Comparison of ENCODE assay signal across 29 cellular contexts in the genomic region with DNA sequence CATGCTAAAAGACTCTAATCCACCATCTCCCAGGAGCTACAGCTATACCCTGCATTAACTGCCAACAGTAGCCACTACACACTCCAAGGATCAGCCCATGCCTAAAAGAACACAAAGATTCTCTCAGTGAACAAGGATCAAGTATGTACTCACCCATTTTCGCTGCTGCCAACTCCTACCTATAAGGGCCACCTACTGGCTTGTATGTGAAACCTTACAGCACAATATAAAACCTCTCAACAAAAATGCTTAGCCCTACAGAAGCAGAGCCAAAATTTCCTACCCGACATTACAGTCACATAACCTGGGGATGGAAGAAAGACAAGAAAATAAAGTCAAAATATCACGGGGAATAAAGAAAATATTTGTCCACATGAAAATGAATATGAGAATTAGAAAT.
A peak's percentile ranks its signal among the peaks of the same experiment; 100 is the strongest.
DNase-seq lines count a peak whose midpoint lies in the region; ATAC-seq and TF ChIP-seq lines count a peak whose summit lies in the region.
"Had no signal": no experiment of that assay in that cellular context is flagged by ENCODE, and none has a peak within 500 bp of the region (broad histone marks: within the 10 kb centered on the region; RNA-seq: fewer than 3 reads in every experiment).

No MANE protein-coding gene starts in this region.

- ATAC-seq in GM18870 (IDR thresholded peaks at IDR 0.05; ENCODE audit: unreplicated experiment), result no peak
- ATAC-seq: SK-N-SH treated with all-trans-retinoic acid at 6 μM for 48 hours, T-helper 17 cell had no signal

- peak; percentile 52 for TF ChIP-seq CTCF in VCaP (conservative IDR thresholded peaks at IDR 0.05)

- no peak overlapping the region for H3K27ac ChIP-seq in VCaP
- H3K27ac ChIP-seq: 22Rv1; BLaER1 treated with 17β-estradiol and CSF1 and Interleukin-3, amounts not matched to agents 10 nM and 100 nM; KMS-11 had no signal

- peak; percentile 4 for DNase-seq in DMS53 (lab: John Stamatoyannopoulos, UW)
- no peak for DNase-seq in DMS53 treated with DMSO at 0.1 percent for 48 hours (lab: John Stamatoyannopoulos, UW; ENCODE audit: unreplicated experiment)
- DNase-seq in M059J (ENCODE audit: low read depth), result peak; percentile 32
- peak; percentile 12 for DNase-seq in kidney tubule cell (ENCODE audit: low spot score)
- no peak for DNase-seq in NCI-H2227 treated with DMSO at 0.1 percent for 48 hours (lab: John Stamatoyannopoulos, UW)
- DNase-seq in AG08395 (ENCODE audit: low spot score), result no peak
- DNase-seq: Caco-2; CD4-positive, alpha-beta memory T cell; DMS79 treated with DMSO at 0.1 percent for 48 hours; GF-D8; H7; HFFc6; MV-4-11; NCI-H1105; NCI-H1436 treated with DMSO at 0.1 percent for 48 hours; NCI-H187 treated with DMSO at 0.1 percent for 48 hours; NCI-H2107; NCI-H446 treated with DMSO at 0.1 percent for 48 hours; NCI-H526; NCI-H82; OCI-M1; SIG-M5; T-helper 17 cell had no signal

Comparison
In these comparisons a context has a peak if more than half of its experiments do, and no peak if none do; other contexts are left out.
1. DNase-seq: peak in DMS53 (single experiment), M059J (single experiment) and kidney tubule cell (single experiment); none in DMS53 treated with DMSO at 0.1 percent for 48 hours (single experiment), NCI-H2227 treated with DMSO at 0.1 percent for 48 hours (single experiment) and AG08395 (single experiment).